Comparison of ENCODE assay signal across 1 cellular context in the genomic region with DNA sequence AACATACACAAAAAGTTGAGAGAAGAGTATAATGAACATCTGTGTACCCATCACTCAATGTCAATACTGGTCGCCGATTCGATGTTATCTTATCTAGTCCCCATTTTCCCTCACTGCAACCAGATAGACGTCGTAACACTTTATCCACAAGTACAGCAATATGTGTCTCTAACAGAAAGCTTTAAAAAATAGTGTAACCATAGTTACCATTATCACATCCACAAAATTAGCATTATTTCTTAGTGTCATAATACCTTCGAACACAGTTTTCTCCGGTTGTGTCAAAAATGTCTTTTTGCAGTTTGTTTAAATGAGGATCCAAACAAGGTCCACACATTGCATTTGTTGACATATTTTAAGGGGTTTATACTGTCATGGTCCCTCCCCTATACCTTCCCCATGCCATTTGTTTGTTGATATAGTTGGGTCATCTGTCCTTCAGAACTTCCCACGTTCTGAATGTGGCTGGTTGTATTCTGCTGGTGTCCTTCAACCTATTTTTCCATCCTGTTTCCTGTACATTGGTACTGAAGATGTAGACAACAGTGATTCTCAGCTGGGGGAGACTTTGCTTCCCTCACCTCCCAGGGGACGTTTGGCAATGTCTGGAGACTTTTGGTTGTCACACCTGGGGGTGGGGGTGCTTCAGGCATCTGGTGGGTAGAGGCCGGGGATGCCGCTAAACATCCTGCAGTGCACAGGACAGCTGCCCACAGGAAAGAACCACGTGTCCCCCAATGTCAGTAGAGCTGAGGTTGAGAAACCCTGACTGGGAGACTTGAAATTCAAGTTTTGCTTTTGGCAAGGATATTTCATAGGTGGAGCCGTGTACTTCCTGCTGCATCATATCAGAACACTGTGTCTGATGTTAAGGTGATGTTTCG.
TF ChIP-seq lines count a peak whose summit lies in the region.

No MANE protein-coding gene starts in this region.

TF ChIP-seq in HepG2, 621 proteins besides CTCF, POLR2A, EP300 and RAD21 (continued from another document):
- TF ChIP-seq, protein P1, sequence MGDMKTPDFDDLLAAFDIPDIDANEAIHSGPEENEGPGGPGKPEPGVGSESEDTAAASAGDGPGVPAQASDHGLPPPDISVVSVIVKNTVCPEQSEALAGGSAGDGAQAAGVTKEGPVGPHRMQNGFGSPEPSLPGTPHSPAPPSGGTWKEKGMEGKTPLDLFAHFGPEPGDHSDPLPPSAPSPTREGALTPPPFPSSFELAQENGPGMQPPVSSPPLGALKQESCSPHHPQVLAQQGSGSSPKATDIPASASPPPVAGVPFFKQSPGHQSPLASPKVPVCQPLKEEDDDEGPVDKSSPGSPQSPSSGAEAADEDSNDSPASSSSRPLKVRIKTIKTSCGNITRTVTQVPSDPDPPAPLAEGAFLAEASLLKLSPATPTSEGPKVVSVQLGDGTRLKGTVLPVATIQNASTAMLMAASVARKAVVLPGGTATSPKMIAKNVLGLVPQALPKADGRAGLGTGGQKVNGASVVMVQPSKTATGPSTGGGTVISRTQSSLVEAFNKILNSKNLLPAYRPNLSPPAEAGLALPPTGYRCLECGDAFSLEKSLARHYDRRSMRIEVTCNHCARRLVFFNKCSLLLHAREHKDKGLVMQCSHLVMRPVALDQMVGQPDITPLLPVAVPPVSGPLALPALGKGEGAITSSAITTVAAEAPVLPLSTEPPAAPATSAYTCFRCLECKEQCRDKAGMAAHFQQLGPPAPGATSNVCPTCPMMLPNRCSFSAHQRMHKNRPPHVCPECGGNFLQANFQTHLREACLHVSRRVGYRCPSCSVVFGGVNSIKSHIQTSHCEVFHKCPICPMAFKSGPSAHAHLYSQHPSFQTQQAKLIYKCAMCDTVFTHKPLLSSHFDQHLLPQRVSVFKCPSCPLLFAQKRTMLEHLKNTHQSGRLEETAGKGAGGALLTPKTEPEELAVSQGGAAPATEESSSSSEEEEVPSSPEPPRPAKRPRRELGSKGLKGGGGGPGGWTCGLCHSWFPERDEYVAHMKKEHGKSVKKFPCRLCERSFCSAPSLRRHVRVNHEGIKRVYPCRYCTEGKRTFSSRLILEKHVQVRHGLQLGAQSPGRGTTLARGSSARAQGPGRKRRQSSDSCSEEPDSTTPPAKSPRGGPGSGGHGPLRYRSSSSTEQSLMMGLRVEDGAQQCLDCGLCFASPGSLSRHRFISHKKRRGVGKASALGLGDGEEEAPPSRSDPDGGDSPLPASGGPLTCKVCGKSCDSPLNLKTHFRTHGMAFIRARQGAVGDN (CRISPR knock-in tag; IDR thresholded peaks at IDR 0.05), result peak; percentile 65
- TF ChIP-seq, protein P2, sequence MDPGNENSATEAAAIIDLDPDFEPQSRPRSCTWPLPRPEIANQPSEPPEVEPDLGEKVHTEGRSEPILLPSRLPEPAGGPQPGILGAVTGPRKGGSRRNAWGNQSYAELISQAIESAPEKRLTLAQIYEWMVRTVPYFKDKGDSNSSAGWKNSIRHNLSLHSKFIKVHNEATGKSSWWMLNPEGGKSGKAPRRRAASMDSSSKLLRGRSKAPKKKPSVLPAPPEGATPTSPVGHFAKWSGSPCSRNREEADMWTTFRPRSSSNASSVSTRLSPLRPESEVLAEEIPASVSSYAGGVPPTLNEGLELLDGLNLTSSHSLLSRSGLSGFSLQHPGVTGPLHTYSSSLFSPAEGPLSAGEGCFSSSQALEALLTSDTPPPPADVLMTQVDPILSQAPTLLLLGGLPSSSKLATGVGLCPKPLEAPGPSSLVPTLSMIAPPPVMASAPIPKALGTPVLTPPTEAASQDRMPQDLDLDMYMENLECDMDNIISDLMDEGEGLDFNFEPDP (CRISPR knock-in tag; conservative IDR thresholded peaks at IDR 0.05), result no peak
- TF ChIP-seq ETV5 (CRISPR knock-in tag; IDR thresholded peaks at IDR 0.05; ENCODE audit: borderline replicate concordance) (peak; percentile 67; the same call in 1 of the 2 replicates), MTA1 (CRISPR knock-in tag; IDR thresholded peaks at IDR 0.05; ENCODE audit: borderline replicate concordance) (no peak), KMT2A (CRISPR knock-in tag; IDR thresholded peaks at IDR 0.05) (no peak), XBP1 (CRISPR knock-in tag; IDR thresholded peaks at IDR 0.05) (0 out of 2 replicates have a peak, but pooled peaks have one; percentile 52), HNRNPH1 (optimal IDR thresholded peaks at IDR 0.05; ENCODE audit: low read depth, low read length) (no peak), ERF (CRISPR knock-in tag; IDR thresholded peaks at IDR 0.05) (peak; percentile 60; the same call in 1 of the 2 replicates), ZNF264 (CRISPR knock-in tag; IDR thresholded peaks at IDR 0.05) (0 out of 2 replicates have a peak, but pooled peaks have one; percentile 30), KAT8 (CRISPR knock-in tag; IDR thresholded peaks at IDR 0.05) (peak; percentile 38; the same call in 1 of the 2 replicates)
- TF ChIP-seq, protein P3, sequence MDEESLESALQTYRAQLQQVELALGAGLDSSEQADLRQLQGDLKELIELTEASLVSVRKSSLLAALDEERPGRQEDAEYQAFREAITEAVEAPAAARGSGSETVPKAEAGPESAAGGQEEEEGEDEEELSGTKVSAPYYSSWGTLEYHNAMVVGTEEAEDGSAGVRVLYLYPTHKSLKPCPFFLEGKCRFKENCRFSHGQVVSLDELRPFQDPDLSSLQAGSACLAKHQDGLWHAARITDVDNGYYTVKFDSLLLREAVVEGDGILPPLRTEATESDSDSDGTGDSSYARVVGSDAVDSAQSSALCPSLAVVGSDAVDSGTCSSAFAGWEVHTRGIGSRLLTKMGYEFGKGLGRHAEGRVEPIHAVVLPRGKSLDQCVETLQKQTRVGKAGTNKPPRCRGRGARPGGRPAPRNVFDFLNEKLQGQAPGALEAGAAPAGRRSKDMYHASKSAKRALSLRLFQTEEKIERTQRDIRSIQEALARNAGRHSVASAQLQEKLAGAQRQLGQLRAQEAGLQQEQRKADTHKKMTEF (CRISPR knock-in tag; IDR thresholded peaks at IDR 0.05), result 0 out of 2 replicates have a peak, but pooled peaks have one; percentile 35
- TF ChIP-seq, protein P4, sequence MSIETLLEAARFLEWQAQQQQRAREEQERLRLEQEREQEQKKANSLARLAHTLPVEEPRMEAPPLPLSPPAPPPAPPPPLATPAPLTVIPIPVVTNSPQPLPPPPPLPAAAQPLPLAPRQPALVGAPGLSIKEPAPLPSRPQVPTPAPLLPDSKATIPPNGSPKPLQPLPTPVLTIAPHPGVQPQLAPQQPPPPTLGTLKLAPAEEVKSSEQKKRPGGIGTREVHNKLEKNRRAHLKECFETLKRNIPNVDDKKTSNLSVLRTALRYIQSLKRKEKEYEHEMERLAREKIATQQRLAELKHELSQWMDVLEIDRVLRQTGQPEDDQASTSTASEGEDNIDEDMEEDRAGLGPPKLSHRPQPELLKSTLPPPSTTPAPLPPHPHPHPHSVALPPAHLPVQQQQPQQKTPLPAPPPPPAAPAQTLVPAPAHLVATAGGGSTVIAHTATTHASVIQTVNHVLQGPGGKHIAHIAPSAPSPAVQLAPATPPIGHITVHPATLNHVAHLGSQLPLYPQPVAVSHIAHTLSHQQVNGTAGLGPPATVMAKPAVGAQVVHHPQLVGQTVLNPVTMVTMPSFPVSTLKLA (IDR thresholded peaks at IDR 0.05), result peak; percentile 2; the same call in 1 of the 2 replicates
- TF ChIP-seq, protein P5, sequence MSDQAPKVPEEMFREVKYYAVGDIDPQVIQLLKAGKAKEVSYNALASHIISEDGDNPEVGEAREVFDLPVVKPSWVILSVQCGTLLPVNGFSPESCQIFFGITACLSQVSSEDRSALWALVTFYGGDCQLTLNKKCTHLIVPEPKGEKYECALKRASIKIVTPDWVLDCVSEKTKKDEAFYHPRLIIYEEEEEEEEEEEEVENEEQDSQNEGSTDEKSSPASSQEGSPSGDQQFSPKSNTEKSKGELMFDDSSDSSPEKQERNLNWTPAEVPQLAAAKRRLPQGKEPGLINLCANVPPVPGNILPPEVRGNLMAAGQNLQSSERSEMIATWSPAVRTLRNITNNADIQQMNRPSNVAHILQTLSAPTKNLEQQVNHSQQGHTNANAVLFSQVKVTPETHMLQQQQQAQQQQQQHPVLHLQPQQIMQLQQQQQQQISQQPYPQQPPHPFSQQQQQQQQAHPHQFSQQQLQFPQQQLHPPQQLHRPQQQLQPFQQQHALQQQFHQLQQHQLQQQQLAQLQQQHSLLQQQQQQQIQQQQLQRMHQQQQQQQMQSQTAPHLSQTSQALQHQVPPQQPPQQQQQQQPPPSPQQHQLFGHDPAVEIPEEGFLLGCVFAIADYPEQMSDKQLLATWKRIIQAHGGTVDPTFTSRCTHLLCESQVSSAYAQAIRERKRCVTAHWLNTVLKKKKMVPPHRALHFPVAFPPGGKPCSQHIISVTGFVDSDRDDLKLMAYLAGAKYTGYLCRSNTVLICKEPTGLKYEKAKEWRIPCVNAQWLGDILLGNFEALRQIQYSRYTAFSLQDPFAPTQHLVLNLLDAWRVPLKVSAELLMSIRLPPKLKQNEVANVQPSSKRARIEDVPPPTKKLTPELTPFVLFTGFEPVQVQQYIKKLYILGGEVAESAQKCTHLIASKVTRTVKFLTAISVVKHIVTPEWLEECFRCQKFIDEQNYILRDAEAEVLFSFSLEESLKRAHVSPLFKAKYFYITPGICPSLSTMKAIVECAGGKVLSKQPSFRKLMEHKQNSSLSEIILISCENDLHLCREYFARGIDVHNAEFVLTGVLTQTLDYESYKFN (CRISPR knock-in tag; conservative IDR thresholded peaks at IDR 0.05), result peak; percentile 82
- TF ChIP-seq, protein P6, sequence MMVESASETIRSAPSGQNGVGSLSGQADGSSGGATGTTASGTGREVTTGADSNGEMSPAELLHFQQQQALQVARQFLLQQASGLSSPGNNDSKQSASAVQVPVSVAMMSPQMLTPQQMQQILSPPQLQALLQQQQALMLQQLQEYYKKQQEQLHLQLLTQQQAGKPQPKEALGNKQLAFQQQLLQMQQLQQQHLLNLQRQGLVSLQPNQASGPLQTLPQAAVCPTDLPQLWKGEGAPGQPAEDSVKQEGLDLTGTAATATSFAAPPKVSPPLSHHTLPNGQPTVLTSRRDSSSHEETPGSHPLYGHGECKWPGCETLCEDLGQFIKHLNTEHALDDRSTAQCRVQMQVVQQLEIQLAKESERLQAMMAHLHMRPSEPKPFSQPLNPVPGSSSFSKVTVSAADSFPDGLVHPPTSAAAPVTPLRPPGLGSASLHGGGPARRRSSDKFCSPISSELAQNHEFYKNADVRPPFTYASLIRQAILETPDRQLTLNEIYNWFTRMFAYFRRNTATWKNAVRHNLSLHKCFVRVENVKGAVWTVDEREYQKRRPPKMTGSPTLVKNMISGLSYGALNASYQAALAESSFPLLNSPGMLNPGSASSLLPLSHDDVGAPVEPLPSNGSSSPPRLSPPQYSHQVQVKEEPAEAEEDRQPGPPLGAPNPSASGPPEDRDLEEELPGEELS (CRISPR knock-in tag; IDR thresholded peaks at IDR 0.05), result peak; percentile 56
